Comparison of ENCODE assay signal across 8 cellular contexts in genomic region chr12:54359762-54360351, GRCh38. TPM values are rescaled to one million over a fixed set of nuclear protein-coding genes. Genes with fewer than 3 reads are reported as not detected.
DNase-seq lines count a peak whose midpoint lies in the region; ATAC-seq and TF ChIP-seq lines count a peak whose summit lies in the region.
"Had no signal": no experiment of that assay in that cellular context is flagged by ENCODE, and none has a peak within 500 bp of the region (broad histone marks: within the 10 kb centered on the region; RNA-seq: fewer than 3 reads in every experiment).

No MANE protein-coding gene starts in this region.

- H3K4me1 ChIP-seq in HCT116 (ENCODE audit: control insufficient read depth in 1 of 2, insufficient read depth in 2 of 2, low read length in 2 of 2) (peaks cover 26 to 36% of the 10 kb centered on the region in 2 experiments), iPS-18a (ENCODE audit: control insufficient read depth, low read depth, low read length) (peaks cover 49% of the 10 kb centered on the region)

- CTCF ChIA-PET in HCT116 (lab: Charles Lee), result interaction anchor here (0.7 to 3.3 kb wide), 22 partner anchors 8 to 343 kb away, joined by 3 to 27 read pairs (median 6); partner anchors contain the start of gene COPZ1

- H3K27ac ChIP-seq in HCT116 (ENCODE audit: low read depth, low read length) (peak overlapping the region; percentile 54), WERI-Rb-1 (peak overlapping the region; percentile 96), iPS-18a (ENCODE audit: low read length) (peak overlapping the region; percentile 58), substantia nigra (ENCODE audit: low read depth, low read length, poor library complexity, severe bottlenecking) (peak overlapping the region; percentile 96)

- H3K9ac ChIP-seq in HCT116 (ENCODE audit: low read length) (peak overlapping the region; percentile 76), iPS-18a (ENCODE audit: low read length) (peak overlapping the region; percentile 58)

- no peaks in the 10 kb centered on the region for H3K79me2 ChIP-seq in HCT116 (ENCODE audit: insufficient read depth, low read length)

- RAD21 ChIA-PET in HCT116 (lab: Charles Lee; ENCODE audit: low non-redundant PET in 1 of 2, low total read pairs in 2 of 2, uncharacterized antibody in 2 of 2, unreplicated experiment in 2 of 2), result interaction anchor here (0.6 to 1.4 kb wide), 6 partner anchors 35 to 140 kb away, joined by 3 to 5 read pairs (median 4); partner anchors contain the start of gene COPZ1 (in 1 of the 2)

- ATAC-seq in HCT116, result no peak

- BruUV-seq in HCT116 (replicated peaks; lab: Mats Ljungman, UMichigan), result no TSS peak

- H3K4me2 ChIP-seq in HCT116 (ENCODE audit: low read length), result peak overlapping the region; percentile 97

- no peaks in the 10 kb centered on the region for H3K36me3 ChIP-seq in HCT116 (ENCODE audit: control insufficient read depth in 1 of 2, insufficient read depth in 2 of 2, low read length in 2 of 2)
- H3K36me3 ChIP-seq in WERI-Rb-1, result no peaks in the 10 kb centered on the region
- no peaks in the 10 kb centered on the region for H3K36me3 ChIP-seq in iPS-18a (ENCODE audit: control insufficient read depth, low read depth, low read length)

- H2AFZ ChIP-seq in HCT116 (ENCODE audit: low read depth, low read length, poor library complexity, severe bottlenecking), result no peak overlapping the region

- TF ChIP-seq POLR2A in HCT116 (IDR thresholded peaks at IDR 0.05; ENCODE audit: borderline replicate concordance, extremely low read depth, insufficient read depth, insufficient read length), result no peak

- DNase-seq in HCT116 (ENCODE audit: low read depth, low spot score) (no peak), WERI-Rb-1 (no peak), substantia nigra (lab: John Stamatoyannopoulos, UW) (no peak), NCI-H2081 (lab: John Stamatoyannopoulos, UW) (no peak), foreskin melanocyte (no peak), HPDE6-E6E7 (ENCODE audit: extremely low spot score) (no peak)

- H3K9me3 ChIP-seq in HCT116 (ENCODE audit: control insufficient read depth in 1 of 2, insufficient read depth in 1 of 2, low read depth in 1 of 2, low read length in 2 of 2) (no peaks in the 10 kb centered on the region), WERI-Rb-1 (ENCODE audit: severe bottlenecking) (no peaks in the 10 kb centered on the region), iPS-18a (ENCODE audit: control insufficient read depth, low read depth, low read length) (no peaks in the 10 kb centered on the region)

- TF ChIP-seq CTCF in HCT116 (IDR thresholded peaks at IDR 0.05 in 2 of 3, conservative IDR thresholded peaks at IDR 0.05 in 1 of 3; ENCODE audit: borderline replicate concordance in 1 of 3, insufficient read depth in 1 of 3, low read depth in 2 of 3, low read length in 2 of 3) (no peak), WERI-Rb-1 (IDR thresholded peaks at IDR 0.05; ENCODE audit: low read depth, low read length) (no peak)

- H4K20me1 ChIP-seq in HCT116 (ENCODE audit: insufficient read depth), result no peaks in the 10 kb centered on the region

- no peaks in the 10 kb centered on the region for H3K9me2 ChIP-seq in HCT116 (ENCODE audit: insufficient read depth)

- H3K4me3 ChIP-seq in HCT116 (replicated peaks in 1 of 2; ENCODE audit: low read depth in 1 of 2, low read length in 2 of 2) (peak overlapping the region; percentile 41 to 68), WERI-Rb-1 (ENCODE audit: low read depth, low read length) (peak overlapping the region; percentile 40), iPS-18a (ENCODE audit: low read length) (peak overlapping the region; percentile 83)

- no peak for TF ChIP-seq RAD21 in HCT116 (IDR thresholded peaks at IDR 0.05; ENCODE audit: low read depth)

- no peaks in the 10 kb centered on the region for H3K27me3 ChIP-seq in HCT116 (ENCODE audit: insufficient read depth, low read length)
- no peaks in the 10 kb centered on the region for H3K27me3 ChIP-seq in WERI-Rb-1 (ENCODE audit: insufficient read depth, low read depth, severe bottlenecking)
- H3K27me3 ChIP-seq in iPS-18a (ENCODE audit: control insufficient read depth, insufficient read depth, low read length), result no peaks in the 10 kb centered on the region

- intact Hi-C loops in HCT116 (cut with micrococcal nuclease), result loop anchor here (1.0 to 5.0 kb wide), 5 partner anchors 33 to 140 kb away; partner anchors contain the start of gene COPZ1

- POLR2A ChIA-PET in HCT116 (lab: Charles Lee), result interaction anchor here (0.8 to 2.1 kb wide), 9 partner anchors 11 to 328 kb away, joined by 3 to 14 read pairs (median 6); partner anchors contain the start of genes CBX5, COPZ1 and HNRNPA1

TF ChIP-seq in HCT116, 20 proteins besides CTCF, POLR2A, EP300 and RAD21:
- TF ChIP-seq CBX3 (IDR thresholded peaks at IDR 0.05; ENCODE audit: low read depth) (peak; percentile 47; the same call in 1 of the 2 replicates), JUND (IDR thresholded peaks at IDR 0.05) (no peak)

RNA-seq across cellular contexts. Expression of gene GPR84, which starts 4.4 kb away (rescaled TPM):
- not detected for total RNA-seq in HCT116 (2021; ENCODE audit: unreplicated experiment)
- polyA plus RNA-seq in HCT116 (2012), result 0.05 and 0.17 TPM in 2 replicates
- total RNA-seq: M059J had no signal

RNA-seq across cellular contexts. Expression of gene ZNF385A, which starts 24.7 kb away (rescaled TPM):
- total RNA-seq in HCT116 (2021; ENCODE audit: unreplicated experiment), result 34.7 TPM
- 32.1 and 34.1 TPM in 2 replicates for polyA plus RNA-seq in HCT116 (2012)

RNA-seq across cellular contexts. Expression of gene COPZ1, which starts 34.9 kb away (rescaled TPM):
- total RNA-seq in HCT116 (2021; ENCODE audit: unreplicated experiment), result 191 TPM
- polyA plus RNA-seq in HCT116 (2012), result 169 and 175 TPM in 2 replicates

RNA-seq across cellular contexts. Expression of gene NFE2, which starts 59.0 kb away (rescaled TPM):
- 1.3 TPM for total RNA-seq in HCT116 (2021; ENCODE audit: unreplicated experiment)
- 0.69 and 0.81 TPM in 2 replicates for polyA plus RNA-seq in HCT116 (2012)

RNA-seq across cellular contexts. Expression of gene ITGA5, which starts 59.2 kb away (rescaled TPM):
- total RNA-seq in HCT116 (2021; ENCODE audit: unreplicated experiment), result 49.7 TPM
- polyA plus RNA-seq in HCT116 (2012), result 58.3 and 64.0 TPM in 2 replicates
